18 cellular contexts compared by ENCODE assay signal in the genomic region with DNA sequence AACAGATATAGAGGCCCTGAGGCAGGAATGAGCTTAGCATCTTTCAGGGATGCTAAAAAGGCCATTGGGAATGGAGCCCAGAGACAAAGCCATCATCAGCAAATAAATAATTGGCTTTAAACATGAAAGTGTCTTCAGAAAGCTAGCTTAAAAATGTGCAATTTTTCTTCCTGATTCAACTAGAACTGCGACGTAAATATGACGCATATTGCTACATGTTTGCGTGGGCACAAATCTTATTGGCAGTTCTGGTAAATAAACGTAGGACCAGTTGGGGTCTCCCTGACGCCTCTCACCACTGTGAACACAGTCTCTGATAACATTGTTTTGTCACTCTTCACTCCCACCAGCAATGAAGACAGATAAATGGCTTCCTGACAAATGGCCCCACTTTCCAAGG.
"Had no signal": no experiment of that assay in that cellular context is flagged by ENCODE, and none has a peak within 500 bp of the region (broad histone marks: within the 10 kb centered on the region; RNA-seq: fewer than 3 reads in every experiment).

No MANE protein-coding gene starts in this region.

- FAIRE-seq: keratinocyte had no signal

- H3K9me3 Mint-ChIP-seq: dendritic cell treated with granulocyte-macrophage colony-stimulating factor and Interleukin-4, amounts not matched to agents 40 ng/mL and 50 ng/mL, for 4 days; effector memory CD8-positive, alpha-beta T cell; memory B cell; neural crest cell; stimulated activated naive B cell treated with anti-CD40 and anti-IgM and Interleukin-4, amounts not matched to agents 10 μg/mL and 1 μg/mL and 100 μg/mL, for 72 hours; stimulated activated naive CD8-positive, alpha-beta T cell treated with anti-CD3 and anti-CD28 coated beads, Interleukin-15, amount 100 ng/mL, for 72 hours had no signal

- ATAC-seq: effector memory CD8-positive, alpha-beta T cell; gastrocnemius medialis; lower lobe of right lung; naive thymus-derived CD4-positive, alpha-beta T cell; sciatic nerve; stimulated activated naive B cell treated with anti-CD40 and anti-IgM and Interleukin-4, amounts not matched to agents 10 μg/mL and 1 μg/mL and 100 μg/mL, for 72 hours; stimulated activated naive CD8-positive, alpha-beta T cell treated with anti-CD3 and anti-CD28 coated beads, Interleukin-15, amount 100 ng/mL, for 72 hours had no signal

- H3K4me3 Mint-ChIP-seq: dendritic cell treated with granulocyte-macrophage colony-stimulating factor and Interleukin-4, amounts not matched to agents 40 ng/mL and 50 ng/mL, for 4 days; effector memory CD8-positive, alpha-beta T cell; immature natural killer cell; memory B cell; naive thymus-derived CD4-positive, alpha-beta T cell; neural crest cell; stimulated activated naive B cell treated with anti-CD40 and anti-IgM and Interleukin-4, amounts not matched to agents 10 μg/mL and 1 μg/mL and 100 μg/mL, for 72 hours; stimulated activated naive CD8-positive, alpha-beta T cell treated with anti-CD3 and anti-CD28 coated beads, Interleukin-15, amount 100 ng/mL, for 72 hours had no signal

- H3K27ac Mint-ChIP-seq: dendritic cell treated with granulocyte-macrophage colony-stimulating factor and Interleukin-4, amounts not matched to agents 40 ng/mL and 50 ng/mL, for 4 days; effector memory CD8-positive, alpha-beta T cell; immature natural killer cell; memory B cell; naive thymus-derived CD4-positive, alpha-beta T cell; stimulated activated naive B cell treated with anti-CD40 and anti-IgM and Interleukin-4, amounts not matched to agents 10 μg/mL and 1 μg/mL and 100 μg/mL, for 72 hours; stimulated activated naive CD8-positive, alpha-beta T cell treated with anti-CD3 and anti-CD28 coated beads, Interleukin-15, amount 100 ng/mL, for 72 hours had no signal

- H3K36me3 ChIP-seq: gastrocnemius medialis, left ventricle myocardium inferior, lower lobe of right lung, tibial nerve had no signal

- H3K36me3 Mint-ChIP-seq: immature natural killer cell; memory B cell; naive thymus-derived CD4-positive, alpha-beta T cell; stimulated activated naive B cell treated with anti-CD40 and anti-IgM and Interleukin-4, amounts not matched to agents 10 μg/mL and 1 μg/mL and 100 μg/mL, for 72 hours had no signal

- H3K4me1 Mint-ChIP-seq: immature natural killer cell; memory B cell; naive thymus-derived CD4-positive, alpha-beta T cell; stimulated activated naive B cell treated with anti-CD40 and anti-IgM and Interleukin-4, amounts not matched to agents 10 μg/mL and 1 μg/mL and 100 μg/mL, for 72 hours; stimulated activated naive CD8-positive, alpha-beta T cell treated with anti-CD3 and anti-CD28 coated beads, Interleukin-15, amount 100 ng/mL, for 72 hours had no signal

- H3K27me3 Mint-ChIP-seq: dendritic cell treated with granulocyte-macrophage colony-stimulating factor and Interleukin-4, amounts not matched to agents 40 ng/mL and 50 ng/mL, for 4 days had no signal

- H3K27ac ChIP-seq: gastrocnemius medialis, left ventricle myocardium inferior, lower lobe of right lung, testis, tibial nerve had no signal

- H3K4me3 ChIP-seq: gastrocnemius medialis, left ventricle myocardium inferior, lower lobe of right lung, testis, tibial nerve had no signal

- H3K27me3 ChIP-seq: gastrocnemius medialis, testis, tibial nerve had no signal

- H3K9me3 ChIP-seq: gastrocnemius medialis, left ventricle myocardium inferior, lower lobe of right lung, testis, tibial nerve had no signal

- DNase-seq: effector memory CD8-positive, alpha-beta T cell; gastrocnemius medialis; immature natural killer cell; left ventricle myocardium inferior; lower lobe of right lung; naive thymus-derived CD4-positive, alpha-beta T cell; posterior cingulate gyrus; stimulated activated CD4-positive, alpha-beta T cell treated with anti-CD3 and anti-CD28 coated beads, Interleukin-2, amount 100 ng/mL, for 24 hours; stimulated activated CD4-positive, alpha-beta T cell treated with anti-CD3 and anti-CD28 coated beads, Interleukin-4, amount 100 ng/mL, for 4 hours; stimulated activated naive B cell treated with anti-CD40 and anti-IgM and Interleukin-4, amounts not matched to agents 10 μg/mL and 1 μg/mL and 100 μg/mL, for 72 hours; stimulated activated naive CD8-positive, alpha-beta T cell treated with anti-CD3 and anti-CD28 coated beads, Interleukin-15, amount 100 ng/mL, for 72 hours; testis had no signal

- H3K4me1 ChIP-seq: gastrocnemius medialis, left ventricle myocardium inferior, lower lobe of right lung, testis, tibial nerve had no signal
